1 cellular context compared by ENCODE assay signal in the genomic region with DNA sequence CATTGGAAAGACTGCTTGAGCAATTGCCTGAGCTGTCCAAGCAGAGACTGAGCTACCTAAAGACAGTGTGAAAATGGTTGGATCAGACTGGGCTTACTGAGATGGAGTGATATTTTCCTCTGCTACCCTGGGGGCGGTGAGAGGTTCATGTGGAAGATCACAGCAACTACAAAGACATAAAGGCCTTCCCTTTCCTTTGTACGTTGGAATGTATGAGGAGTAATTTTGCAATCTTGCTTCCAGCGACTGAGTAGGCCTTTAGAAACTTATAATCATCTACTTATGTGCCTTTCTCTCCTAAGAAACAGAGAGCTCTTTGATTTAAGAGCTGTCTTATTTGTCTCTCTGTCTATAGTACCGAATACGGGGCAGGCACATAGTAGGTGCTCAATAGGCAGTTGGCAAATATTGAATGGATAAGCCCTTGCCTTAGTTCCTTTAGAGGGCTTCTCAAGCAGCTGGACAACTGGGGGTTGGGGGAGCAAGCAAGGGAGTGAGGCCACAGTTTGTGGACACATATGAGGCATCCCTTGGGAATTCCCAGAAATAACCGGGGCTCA.
TF ChIP-seq lines count a peak whose summit lies in the region.

No MANE protein-coding gene starts in this region.

TF ChIP-seq in HepG2, 621 proteins besides CTCF, POLR2A, EP300 and RAD21 (continues in another document):
- TF ChIP-seq HDAC2 (CRISPR knock-in tag; IDR thresholded peaks at IDR 0.05) (no peak), CEBPG (CRISPR knock-in tag; IDR thresholded peaks at IDR 0.05) (peak; percentile 76), ZFX (CRISPR knock-in tag; IDR thresholded peaks at IDR 0.05; ENCODE audit: low read depth) (peak; percentile 49), ZNF224 (CRISPR knock-in tag; IDR thresholded peaks at IDR 0.05) (no peak), KLF16 (CRISPR knock-in tag; IDR thresholded peaks at IDR 0.05) (0 out of 4 replicates have a peak, but pooled peaks of 1 of the 2 experiments have one; percentile 18), TSC22D2 (CRISPR knock-in tag; IDR thresholded peaks at IDR 0.05; ENCODE audit: borderline replicate concordance) (no peak), ZNF207 (IDR thresholded peaks at IDR 0.05; ENCODE audit: borderline replicate concordance) (no peak), ZNF44 (CRISPR knock-in tag; IDR thresholded peaks at IDR 0.05) (no peak), NR2F6 (IDR thresholded peaks at IDR 0.05) (no peak), NR2F6 (CRISPR knock-in tag; IDR thresholded peaks at IDR 0.05) (0 out of 2 replicates have a peak, but pooled peaks have one; percentile 13), ARHGAP35 (CRISPR knock-in tag; IDR thresholded peaks at IDR 0.05; ENCODE audit: borderline replicate concordance) (no peak), SOX13 (IDR thresholded peaks at IDR 0.05) (no peak), SOX13 (CRISPR knock-in tag; conservative IDR thresholded peaks at IDR 0.05 in 1 of 2, IDR thresholded peaks at IDR 0.05 in 1 of 2) (peak in 1 of 2 experiments; percentile 69; a peak in 2 of 4 replicates), ZNF776 (CRISPR knock-in tag; IDR thresholded peaks at IDR 0.05) (no peak), NFE2 (CRISPR knock-in tag; IDR thresholded peaks at IDR 0.05) (no peak), TAF15 (IDR thresholded peaks at IDR 0.05; ENCODE audit: low read depth, low read length, poor library complexity, severe bottlenecking) (no peak), SRSF1 (optimal IDR thresholded peaks at IDR 0.05; ENCODE audit: low read depth, low read length) (no peak), HES4 (CRISPR knock-in tag; IDR thresholded peaks at IDR 0.05; ENCODE audit: borderline replicate concordance) (no peak), MAFG (CRISPR knock-in tag; IDR thresholded peaks at IDR 0.05) (no peak), TGIF2 (CRISPR knock-in tag; IDR thresholded peaks at IDR 0.05) (0 out of 2 replicates have a peak, but pooled peaks have one; percentile 10), MTF1 (CRISPR knock-in tag; IDR thresholded peaks at IDR 0.05) (no peak), KAT8 (CRISPR knock-in tag; IDR thresholded peaks at IDR 0.05) (0 out of 2 replicates have a peak, but pooled peaks have one; percentile 14), RARA (CRISPR knock-in tag; IDR thresholded peaks at IDR 0.05) (0 out of 2 replicates have a peak, but pooled peaks have one; percentile 20), SMAD3 (CRISPR knock-in tag; IDR thresholded peaks at IDR 0.05) (no peak), ZNF616 (CRISPR knock-in tag; IDR thresholded peaks at IDR 0.05; ENCODE audit: low read depth) (no peak), ZBTB8A (CRISPR knock-in tag; IDR thresholded peaks at IDR 0.05; ENCODE audit: borderline replicate concordance, low read depth) (no peak), ATF7-NPFF (CRISPR knock-in tag; IDR thresholded peaks at IDR 0.05; ENCODE audit: low read depth) (no peak), RCOR2 (CRISPR knock-in tag; IDR thresholded peaks at IDR 0.05) (0 out of 2 replicates have a peak, but pooled peaks have one; percentile 21), TAF1 (CRISPR knock-in tag; IDR thresholded peaks at IDR 0.05) (no peak), HIVEP1 (CRISPR knock-in tag; IDR thresholded peaks at IDR 0.05) (no peak), ZNF329 (CRISPR knock-in tag; IDR thresholded peaks at IDR 0.05; ENCODE audit: low read depth) (no peak), ZNF775 (CRISPR knock-in tag; IDR thresholded peaks at IDR 0.05; ENCODE audit: borderline replicate concordance) (no peak), PITX1 (CRISPR knock-in tag; IDR thresholded peaks at IDR 0.05) (no peak), FOXM1 (CRISPR knock-in tag; IDR thresholded peaks at IDR 0.05) (no peak), ZSCAN30 (CRISPR knock-in tag; IDR thresholded peaks at IDR 0.05) (no peak), SP1 (IDR thresholded peaks at IDR 0.05) (no peak), SP1 (CRISPR knock-in tag; IDR thresholded peaks at IDR 0.05) (no peak), TARDBP (CRISPR knock-in tag; IDR thresholded peaks at IDR 0.05) (no peak), GATAD2A (CRISPR knock-in tag; IDR thresholded peaks at IDR 0.05) (peak; percentile 55; the same call in 1 of the 2 replicates), ZIK1 (CRISPR knock-in tag; IDR thresholded peaks at IDR 0.05; ENCODE audit: borderline replicate concordance, low read depth) (no peak), ZNF253 (CRISPR knock-in tag; IDR thresholded peaks at IDR 0.05; ENCODE audit: borderline replicate concordance) (no peak), BRCA1 (CRISPR knock-in tag; IDR thresholded peaks at IDR 0.05) (no peak), PPARG (CRISPR knock-in tag; conservative IDR thresholded peaks at IDR 0.05) (0 out of 2 replicates have a peak, but pooled peaks have one; percentile 13), JDP2 (CRISPR knock-in tag; IDR thresholded peaks at IDR 0.05; ENCODE audit: borderline replicate concordance) (no peak), CEBPB (IDR thresholded peaks at IDR 0.05; ENCODE audit: borderline replicate concordance, low read depth, low read length) (peak; percentile 41; the same call in 1 of the 2 replicates), HNF4A (CRISPR knock-in tag; IDR thresholded peaks at IDR 0.05) (peak; percentile 32), NR2F2 (IDR thresholded peaks at IDR 0.05; ENCODE audit: borderline replicate concordance, low read depth) (0 out of 2 replicates have a peak, but pooled peaks have one; percentile 42), PHF20 (CRISPR knock-in tag; IDR thresholded peaks at IDR 0.05) (no peak), XRCC5 (optimal IDR thresholded peaks at IDR 0.05; ENCODE audit: low read length) (no peak), TMF1 (CRISPR knock-in tag; IDR thresholded peaks at IDR 0.05; ENCODE audit: low read depth) (no peak)
- TF ChIP-seq, protein P1, sequence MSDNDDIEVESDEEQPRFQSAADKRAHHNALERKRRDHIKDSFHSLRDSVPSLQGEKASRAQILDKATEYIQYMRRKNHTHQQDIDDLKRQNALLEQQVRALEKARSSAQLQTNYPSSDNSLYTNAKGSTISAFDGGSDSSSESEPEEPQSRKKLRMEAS (IDR thresholded peaks at IDR 0.05), result no peak
- TF ChIP-seq, protein P2, sequence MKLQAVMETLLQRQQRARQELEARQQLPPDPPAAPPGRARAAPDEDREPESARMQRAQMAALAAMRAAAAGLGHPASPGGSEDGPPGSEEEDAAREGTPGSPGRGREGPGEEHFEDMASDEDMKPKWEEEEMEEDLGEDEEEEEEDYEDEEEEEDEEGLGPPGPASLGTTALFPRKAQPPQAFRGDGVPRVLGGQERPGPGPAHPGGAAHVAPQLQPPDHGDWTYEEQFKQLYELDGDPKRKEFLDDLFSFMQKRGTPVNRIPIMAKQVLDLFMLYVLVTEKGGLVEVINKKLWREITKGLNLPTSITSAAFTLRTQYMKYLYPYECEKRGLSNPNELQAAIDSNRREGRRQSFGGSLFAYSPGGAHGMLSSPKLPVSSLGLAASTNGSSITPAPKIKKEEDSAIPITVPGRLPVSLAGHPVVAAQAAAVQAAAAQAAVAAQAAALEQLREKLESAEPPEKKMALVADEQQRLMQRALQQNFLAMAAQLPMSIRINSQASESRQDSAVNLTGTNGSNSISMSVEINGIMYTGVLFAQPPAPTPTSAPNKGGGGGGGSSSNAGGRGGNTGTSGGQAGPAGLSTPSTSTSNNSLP (IDR thresholded peaks at IDR 0.05; ENCODE audit: low read depth, low read length), result no peak
- TF ChIP-seq, protein P3, sequence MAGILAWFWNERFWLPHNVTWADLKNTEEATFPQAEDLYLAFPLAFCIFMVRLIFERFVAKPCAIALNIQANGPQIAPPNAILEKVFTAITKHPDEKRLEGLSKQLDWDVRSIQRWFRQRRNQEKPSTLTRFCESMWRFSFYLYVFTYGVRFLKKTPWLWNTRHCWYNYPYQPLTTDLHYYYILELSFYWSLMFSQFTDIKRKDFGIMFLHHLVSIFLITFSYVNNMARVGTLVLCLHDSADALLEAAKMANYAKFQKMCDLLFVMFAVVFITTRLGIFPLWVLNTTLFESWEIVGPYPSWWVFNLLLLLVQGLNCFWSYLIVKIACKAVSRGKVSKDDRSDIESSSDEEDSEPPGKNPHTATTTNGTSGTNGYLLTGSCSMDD (CRISPR knock-in tag; IDR thresholded peaks at IDR 0.05), result no peak
- TF ChIP-seq, protein P4, sequence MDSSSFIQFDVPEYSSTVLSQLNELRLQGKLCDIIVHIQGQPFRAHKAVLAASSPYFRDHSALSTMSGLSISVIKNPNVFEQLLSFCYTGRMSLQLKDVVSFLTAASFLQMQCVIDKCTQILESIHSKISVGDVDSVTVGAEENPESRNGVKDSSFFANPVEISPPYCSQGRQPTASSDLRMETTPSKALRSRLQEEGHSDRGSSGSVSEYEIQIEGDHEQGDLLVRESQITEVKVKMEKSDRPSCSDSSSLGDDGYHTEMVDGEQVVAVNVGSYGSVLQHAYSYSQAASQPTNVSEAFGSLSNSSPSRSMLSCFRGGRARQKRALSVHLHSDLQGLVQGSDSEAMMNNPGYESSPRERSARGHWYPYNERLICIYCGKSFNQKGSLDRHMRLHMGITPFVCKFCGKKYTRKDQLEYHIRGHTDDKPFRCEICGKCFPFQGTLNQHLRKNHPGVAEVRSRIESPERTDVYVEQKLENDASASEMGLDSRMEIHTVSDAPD (CRISPR knock-in tag; IDR thresholded peaks at IDR 0.05), result no peak
- TF ChIP-seq, protein P5, sequence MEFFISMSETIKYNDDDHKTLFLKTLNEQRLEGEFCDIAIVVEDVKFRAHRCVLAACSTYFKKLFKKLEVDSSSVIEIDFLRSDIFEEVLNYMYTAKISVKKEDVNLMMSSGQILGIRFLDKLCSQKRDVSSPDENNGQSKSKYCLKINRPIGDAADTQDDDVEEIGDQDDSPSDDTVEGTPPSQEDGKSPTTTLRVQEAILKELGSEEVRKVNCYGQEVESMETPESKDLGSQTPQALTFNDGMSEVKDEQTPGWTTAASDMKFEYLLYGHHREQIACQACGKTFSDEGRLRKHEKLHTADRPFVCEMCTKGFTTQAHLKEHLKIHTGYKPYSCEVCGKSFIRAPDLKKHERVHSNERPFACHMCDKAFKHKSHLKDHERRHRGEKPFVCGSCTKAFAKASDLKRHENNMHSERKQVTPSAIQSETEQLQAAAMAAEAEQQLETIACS (CRISPR knock-in tag; IDR thresholded peaks at IDR 0.05), result no peak
- TF ChIP-seq, protein P6, sequence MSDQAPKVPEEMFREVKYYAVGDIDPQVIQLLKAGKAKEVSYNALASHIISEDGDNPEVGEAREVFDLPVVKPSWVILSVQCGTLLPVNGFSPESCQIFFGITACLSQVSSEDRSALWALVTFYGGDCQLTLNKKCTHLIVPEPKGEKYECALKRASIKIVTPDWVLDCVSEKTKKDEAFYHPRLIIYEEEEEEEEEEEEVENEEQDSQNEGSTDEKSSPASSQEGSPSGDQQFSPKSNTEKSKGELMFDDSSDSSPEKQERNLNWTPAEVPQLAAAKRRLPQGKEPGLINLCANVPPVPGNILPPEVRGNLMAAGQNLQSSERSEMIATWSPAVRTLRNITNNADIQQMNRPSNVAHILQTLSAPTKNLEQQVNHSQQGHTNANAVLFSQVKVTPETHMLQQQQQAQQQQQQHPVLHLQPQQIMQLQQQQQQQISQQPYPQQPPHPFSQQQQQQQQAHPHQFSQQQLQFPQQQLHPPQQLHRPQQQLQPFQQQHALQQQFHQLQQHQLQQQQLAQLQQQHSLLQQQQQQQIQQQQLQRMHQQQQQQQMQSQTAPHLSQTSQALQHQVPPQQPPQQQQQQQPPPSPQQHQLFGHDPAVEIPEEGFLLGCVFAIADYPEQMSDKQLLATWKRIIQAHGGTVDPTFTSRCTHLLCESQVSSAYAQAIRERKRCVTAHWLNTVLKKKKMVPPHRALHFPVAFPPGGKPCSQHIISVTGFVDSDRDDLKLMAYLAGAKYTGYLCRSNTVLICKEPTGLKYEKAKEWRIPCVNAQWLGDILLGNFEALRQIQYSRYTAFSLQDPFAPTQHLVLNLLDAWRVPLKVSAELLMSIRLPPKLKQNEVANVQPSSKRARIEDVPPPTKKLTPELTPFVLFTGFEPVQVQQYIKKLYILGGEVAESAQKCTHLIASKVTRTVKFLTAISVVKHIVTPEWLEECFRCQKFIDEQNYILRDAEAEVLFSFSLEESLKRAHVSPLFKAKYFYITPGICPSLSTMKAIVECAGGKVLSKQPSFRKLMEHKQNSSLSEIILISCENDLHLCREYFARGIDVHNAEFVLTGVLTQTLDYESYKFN (CRISPR knock-in tag; conservative IDR thresholded peaks at IDR 0.05), result peak; percentile 18; the same call in 1 of the 2 replicates
- TF ChIP-seq, protein P7, sequence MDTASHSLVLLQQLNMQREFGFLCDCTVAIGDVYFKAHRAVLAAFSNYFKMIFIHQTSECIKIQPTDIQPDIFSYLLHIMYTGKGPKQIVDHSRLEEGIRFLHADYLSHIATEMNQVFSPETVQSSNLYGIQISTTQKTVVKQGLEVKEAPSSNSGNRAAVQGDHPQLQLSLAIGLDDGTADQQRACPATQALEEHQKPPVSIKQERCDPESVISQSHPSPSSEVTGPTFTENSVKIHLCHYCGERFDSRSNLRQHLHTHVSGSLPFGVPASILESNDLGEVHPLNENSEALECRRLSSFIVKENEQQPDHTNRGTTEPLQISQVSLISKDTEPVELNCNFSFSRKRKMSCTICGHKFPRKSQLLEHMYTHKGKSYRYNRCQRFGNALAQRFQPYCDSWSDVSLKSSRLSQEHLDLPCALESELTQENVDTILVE (CRISPR knock-in tag; IDR thresholded peaks at IDR 0.05), result 0 out of 2 replicates have a peak, but pooled peaks have one; percentile 24
- TF ChIP-seq, protein P8, sequence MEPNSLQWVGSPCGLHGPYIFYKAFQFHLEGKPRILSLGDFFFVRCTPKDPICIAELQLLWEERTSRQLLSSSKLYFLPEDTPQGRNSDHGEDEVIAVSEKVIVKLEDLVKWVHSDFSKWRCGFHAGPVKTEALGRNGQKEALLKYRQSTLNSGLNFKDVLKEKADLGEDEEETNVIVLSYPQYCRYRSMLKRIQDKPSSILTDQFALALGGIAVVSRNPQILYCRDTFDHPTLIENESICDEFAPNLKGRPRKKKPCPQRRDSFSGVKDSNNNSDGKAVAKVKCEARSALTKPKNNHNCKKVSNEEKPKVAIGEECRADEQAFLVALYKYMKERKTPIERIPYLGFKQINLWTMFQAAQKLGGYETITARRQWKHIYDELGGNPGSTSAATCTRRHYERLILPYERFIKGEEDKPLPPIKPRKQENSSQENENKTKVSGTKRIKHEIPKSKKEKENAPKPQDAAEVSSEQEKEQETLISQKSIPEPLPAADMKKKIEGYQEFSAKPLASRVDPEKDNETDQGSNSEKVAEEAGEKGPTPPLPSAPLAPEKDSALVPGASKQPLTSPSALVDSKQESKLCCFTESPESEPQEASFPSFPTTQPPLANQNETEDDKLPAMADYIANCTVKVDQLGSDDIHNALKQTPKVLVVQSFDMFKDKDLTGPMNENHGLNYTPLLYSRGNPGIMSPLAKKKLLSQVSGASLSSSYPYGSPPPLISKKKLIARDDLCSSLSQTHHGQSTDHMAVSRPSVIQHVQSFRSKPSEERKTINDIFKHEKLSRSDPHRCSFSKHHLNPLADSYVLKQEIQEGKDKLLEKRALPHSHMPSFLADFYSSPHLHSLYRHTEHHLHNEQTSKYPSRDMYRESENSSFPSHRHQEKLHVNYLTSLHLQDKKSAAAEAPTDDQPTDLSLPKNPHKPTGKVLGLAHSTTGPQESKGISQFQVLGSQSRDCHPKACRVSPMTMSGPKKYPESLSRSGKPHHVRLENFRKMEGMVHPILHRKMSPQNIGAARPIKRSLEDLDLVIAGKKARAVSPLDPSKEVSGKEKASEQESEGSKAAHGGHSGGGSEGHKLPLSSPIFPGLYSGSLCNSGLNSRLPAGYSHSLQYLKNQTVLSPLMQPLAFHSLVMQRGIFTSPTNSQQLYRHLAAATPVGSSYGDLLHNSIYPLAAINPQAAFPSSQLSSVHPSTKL (CRISPR knock-in tag; IDR thresholded peaks at IDR 0.05), result peak; percentile 40; the same call in 1 of the 2 replicates
- TF ChIP-seq, protein P9, sequence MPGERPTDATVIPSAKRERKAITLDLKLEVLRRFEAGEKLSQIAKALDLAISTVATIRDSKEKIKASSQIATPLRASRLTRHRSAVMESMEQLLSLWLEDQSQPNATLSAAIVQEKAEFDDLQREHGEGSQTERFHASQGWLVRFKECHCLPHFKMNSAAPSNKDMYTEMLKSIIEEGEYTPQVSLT (CRISPR knock-in tag; IDR thresholded peaks at IDR 0.05; ENCODE audit: borderline replicate concordance, low read depth), result no peak
